In the genomic region with DNA sequence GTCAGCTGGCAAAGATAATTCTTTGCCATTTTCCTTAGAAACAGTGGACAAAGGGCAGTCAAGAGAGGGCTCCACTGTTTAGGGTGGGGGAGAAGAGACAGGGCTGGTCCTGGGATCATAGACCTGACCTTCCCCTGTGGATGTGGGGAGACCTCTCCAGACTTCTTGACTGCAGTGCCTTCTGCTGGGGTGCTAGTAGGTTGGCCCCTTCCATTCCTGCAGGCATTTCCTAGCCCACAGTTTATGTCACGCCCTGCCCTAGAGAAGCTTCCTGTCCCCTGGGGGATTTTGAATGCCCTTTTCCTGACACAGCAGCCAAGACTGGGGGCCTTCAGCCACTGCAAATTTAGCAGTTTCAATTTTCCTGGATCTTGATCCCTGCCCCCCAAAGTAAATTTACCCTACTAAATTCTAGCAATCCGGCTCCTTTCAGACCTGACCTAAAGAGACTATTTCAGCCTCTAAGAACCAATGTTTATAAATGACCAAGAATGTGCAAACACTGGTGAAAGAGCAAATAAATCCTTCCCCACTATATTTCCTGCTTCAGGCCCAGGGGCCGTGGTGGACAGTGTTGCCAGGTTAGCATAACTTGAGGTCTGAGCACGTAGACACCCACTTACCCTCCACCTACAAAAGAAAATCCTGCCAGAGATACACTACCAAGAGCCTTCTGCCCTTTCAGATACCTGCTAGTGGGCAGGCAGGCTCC, we compare ENCODE assay signal across 2 cellular contexts.
A peak's percentile ranks its signal among the peaks of the same experiment; 100 is the strongest.
TF ChIP-seq lines count a peak whose summit lies in the region.

No MANE protein-coding gene starts in this region.

TF ChIP-seq in A549, 52 proteins besides CTCF, POLR2A, EP300 and RAD21:
- no peak for TF ChIP-seq ZC3H11A (IDR thresholded peaks at IDR 0.05)
- TF ChIP-seq ZFP36 (IDR thresholded peaks at IDR 0.05; ENCODE audit: borderline replicate concordance, partially characterized antibody), result no peak
- TF ChIP-seq JUNB (IDR thresholded peaks at IDR 0.05), result no peak
- no peak for TF ChIP-seq NFE2L2 (conservative IDR thresholded peaks at IDR 0.05; ENCODE audit: low read length)
- TF ChIP-seq TFCP2L1 (CRISPR knock-in tag; IDR thresholded peaks at IDR 0.05), result no peak
- no peak for TF ChIP-seq HOXB5 (CRISPR knock-in tag; IDR thresholded peaks at IDR 0.05)
- TF ChIP-seq ESRRA (IDR thresholded peaks at IDR 0.05; ENCODE audit: borderline replicate concordance, low read length), result no peak
- TF ChIP-seq SMC3 (IDR thresholded peaks at IDR 0.05), result peak; percentile 43; the same call in 1 of the 3 replicates
- peak in 1 of 2 experiments; percentile 54; a peak in 1 of 5 replicates for TF ChIP-seq JUN (IDR thresholded peaks at IDR 0.05)
- no peak for TF ChIP-seq RFX5 (IDR thresholded peaks at IDR 0.05)
- TF ChIP-seq CBX2 (IDR thresholded peaks at IDR 0.05; ENCODE audit: borderline replicate concordance, low read depth), result no peak
- TF ChIP-seq, protein P1, sequence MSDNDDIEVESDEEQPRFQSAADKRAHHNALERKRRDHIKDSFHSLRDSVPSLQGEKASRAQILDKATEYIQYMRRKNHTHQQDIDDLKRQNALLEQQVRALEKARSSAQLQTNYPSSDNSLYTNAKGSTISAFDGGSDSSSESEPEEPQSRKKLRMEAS (IDR thresholded peaks at IDR 0.05), result 0 out of 2 replicates have a peak, but pooled peaks have one; percentile 26
- no peak for TF ChIP-seq HOXA7 (CRISPR knock-in tag; IDR thresholded peaks at IDR 0.05)
- peak; percentile 13 for TF ChIP-seq MAFK (IDR thresholded peaks at IDR 0.05; ENCODE audit: partially characterized antibody)
- TF ChIP-seq GATA3 (IDR thresholded peaks at IDR 0.05; ENCODE audit: borderline replicate concordance), result peak; percentile 57; the same call in 1 of the 2 replicates
- no peak for TF ChIP-seq CHD4 (IDR thresholded peaks at IDR 0.05; ENCODE audit: borderline replicate concordance)
- no peak for TF ChIP-seq SREBF2 (IDR thresholded peaks at IDR 0.05)
- TF ChIP-seq, protein P2, sequence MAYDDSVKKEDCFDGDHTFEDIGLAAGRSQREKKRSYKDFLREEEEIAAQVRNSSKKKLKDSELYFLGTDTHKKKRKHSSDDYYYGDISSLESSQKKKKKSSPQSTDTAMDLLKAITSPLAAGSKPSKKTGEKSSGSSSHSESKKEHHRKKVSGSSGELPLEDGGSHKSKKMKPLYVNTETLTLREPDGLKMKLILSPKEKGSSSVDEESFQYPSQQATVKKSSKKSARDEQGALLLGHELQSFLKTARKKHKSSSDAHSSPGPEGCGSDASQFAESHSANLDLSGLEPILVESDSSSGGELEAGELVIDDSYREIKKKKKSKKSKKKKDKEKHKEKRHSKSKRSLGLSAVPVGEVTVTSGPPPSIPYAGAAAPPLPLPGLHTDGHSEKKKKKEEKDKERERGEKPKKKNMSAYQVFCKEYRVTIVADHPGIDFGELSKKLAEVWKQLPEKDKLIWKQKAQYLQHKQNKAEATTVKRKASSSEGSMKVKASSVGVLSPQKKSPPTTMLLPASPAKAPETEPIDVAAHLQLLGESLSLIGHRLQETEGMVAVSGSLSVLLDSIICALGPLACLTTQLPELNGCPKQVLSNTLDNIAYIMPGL (CRISPR knock-in tag; IDR thresholded peaks at IDR 0.05; ENCODE audit: borderline replicate concordance), result no peak
- TF ChIP-seq MAZ (IDR thresholded peaks at IDR 0.05; ENCODE audit: borderline replicate concordance, low read depth, low read length), result no peak
- TF ChIP-seq CEBPB (IDR thresholded peaks at IDR 0.05), result peak in 1 of 2 experiments; percentile 52; a peak in 1 of 4 replicates
- no peak for TF ChIP-seq PHF8 (IDR thresholded peaks at IDR 0.05; ENCODE audit: borderline replicate concordance, low read depth)
- no peak for TF ChIP-seq HOXB13 (CRISPR knock-in tag; IDR thresholded peaks at IDR 0.05; ENCODE audit: low read depth)
- TF ChIP-seq, protein P3, sequence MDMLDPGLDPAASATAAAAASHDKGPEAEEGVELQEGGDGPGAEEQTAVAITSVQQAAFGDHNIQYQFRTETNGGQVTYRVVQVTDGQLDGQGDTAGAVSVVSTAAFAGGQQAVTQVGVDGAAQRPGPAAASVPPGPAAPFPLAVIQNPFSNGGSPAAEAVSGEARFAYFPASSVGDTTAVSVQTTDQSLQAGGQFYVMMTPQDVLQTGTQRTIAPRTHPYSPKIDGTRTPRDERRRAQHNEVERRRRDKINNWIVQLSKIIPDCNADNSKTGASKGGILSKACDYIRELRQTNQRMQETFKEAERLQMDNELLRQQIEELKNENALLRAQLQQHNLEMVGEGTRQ (IDR thresholded peaks at IDR 0.05), result no peak
- TF ChIP-seq KDM5A (IDR thresholded peaks at IDR 0.05), result no peak
- TF ChIP-seq BHLHE40 (IDR thresholded peaks at IDR 0.05; ENCODE audit: low read depth, low read length), result no peak
- TF ChIP-seq POLR2AphosphoS2 (conservative IDR thresholded peaks at IDR 0.05; ENCODE audit: low read length), result no peak
- no peak for TF ChIP-seq RARB (CRISPR knock-in tag; IDR thresholded peaks at IDR 0.05)
- TF ChIP-seq, protein P4, sequence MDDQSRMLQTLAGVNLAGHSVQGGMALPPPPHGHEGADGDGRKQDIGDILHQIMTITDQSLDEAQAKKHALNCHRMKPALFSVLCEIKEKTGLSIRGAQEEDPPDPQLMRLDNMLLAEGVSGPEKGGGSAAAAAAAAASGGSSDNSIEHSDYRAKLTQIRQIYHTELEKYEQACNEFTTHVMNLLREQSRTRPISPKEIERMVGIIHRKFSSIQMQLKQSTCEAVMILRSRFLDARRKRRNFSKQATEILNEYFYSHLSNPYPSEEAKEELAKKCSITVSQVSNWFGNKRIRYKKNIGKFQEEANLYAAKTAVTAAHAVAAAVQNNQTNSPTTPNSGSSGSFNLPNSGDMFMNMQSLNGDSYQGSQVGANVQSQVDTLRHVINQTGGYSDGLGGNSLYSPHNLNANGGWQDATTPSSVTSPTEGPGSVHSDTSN (IDR thresholded peaks at IDR 0.05), result no peak
- no peak for TF ChIP-seq RCOR1 (IDR thresholded peaks at IDR 0.05; ENCODE audit: low read depth, low read length)
- no peak for TF ChIP-seq FOSB (CRISPR knock-in tag; IDR thresholded peaks at IDR 0.05)

TF ChIP-seq in IMR-90, 13 proteins besides CTCF, POLR2A, EP300 and RAD21:
- TF ChIP-seq SMC3 (IDR thresholded peaks at IDR 0.05; ENCODE audit: low read depth, low read length), result no peak
